ENCODE assay signal across 8 cellular contexts in the genomic region with DNA sequence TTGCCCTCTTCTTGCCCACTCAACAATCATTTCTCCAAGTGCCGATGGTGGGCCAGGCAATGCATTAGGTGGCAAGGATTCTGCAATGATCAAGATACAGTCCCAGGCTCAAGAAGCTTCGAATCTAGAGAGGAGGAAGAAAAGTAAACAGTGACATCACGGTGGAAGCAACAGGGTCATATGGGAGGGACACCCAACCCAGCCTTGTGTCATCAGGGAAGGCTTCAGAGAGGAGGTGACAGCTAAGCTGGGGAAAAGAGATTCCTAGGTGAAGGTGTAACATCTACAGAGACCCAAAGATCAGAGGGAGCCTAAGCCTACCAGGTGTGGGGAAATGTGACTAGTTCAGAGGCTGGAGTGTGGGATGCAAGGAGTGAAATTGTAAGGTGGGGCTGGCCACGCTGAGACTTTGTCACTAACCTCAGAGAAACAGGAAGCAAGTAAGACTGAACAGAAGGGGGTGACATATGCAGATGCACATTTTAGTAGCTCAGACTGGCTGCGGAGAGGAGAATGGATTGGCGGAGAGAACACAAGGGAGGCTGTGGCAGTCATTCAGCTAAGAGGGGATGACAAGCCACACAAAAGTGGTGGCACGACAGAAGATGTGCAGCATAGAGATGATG.
DNase-seq lines count a peak whose midpoint lies in the region; ATAC-seq and TF ChIP-seq lines count a peak whose summit lies in the region.

No MANE protein-coding gene starts in this region.

- peak overlapping the region; percentile 23 for H3K4me3 ChIP-seq in effector memory CD4-positive, alpha-beta T cell (ENCODE audit: insufficient read depth, low read depth, low read length, poor library complexity, severe bottlenecking)
- H3K4me3 ChIP-seq in thoracic aorta, result no peak overlapping the region

- peak; percentile 49 for ATAC-seq in GM18508 (IDR thresholded peaks at IDR 0.05; ENCODE audit: insufficient read depth, unreplicated experiment)
- ATAC-seq in HG02840 (IDR thresholded peaks at IDR 0.05; ENCODE audit: low FRiP score, unreplicated experiment), result peak; percentile 62
- ATAC-seq in thoracic aorta (ENCODE audit: insufficient number of reproducible peaks, low FRiP score, low read depth), result no peak

- no peak for TF ChIP-seq CTCF in thoracic aorta (IDR thresholded peaks at IDR 0.05)

- DNase-seq in T-helper 2 cell (peak in 4 of 5 experiments; percentile 49 to 91 (median 68)), thoracic aorta (ENCODE audit: low spot score) (no peak), kidney tubule cell (ENCODE audit: low spot score) (no peak), HuH-7.5 (ENCODE audit: low spot score) (no peak), AG08395 (ENCODE audit: low spot score) (no peak)
- DNase-seq in effector memory CD4-positive, alpha-beta T cell, result peak; percentile 47 to 73 (median 57)

- H3K27me3 ChIP-seq in effector memory CD4-positive, alpha-beta T cell (replicated peaks; ENCODE audit: control insufficient read depth, insufficient read depth, low read length, poor library complexity, severe bottlenecking), result no peaks in the 10 kb centered on the region
- H3K27me3 ChIP-seq in thoracic aorta (replicated peaks; ENCODE audit: insufficient read depth), result no peaks in the 10 kb centered on the region

- H3K9me3 ChIP-seq in effector memory CD4-positive, alpha-beta T cell (ENCODE audit: control insufficient read depth, low read length), result no peaks in the 10 kb centered on the region
- no peaks in the 10 kb centered on the region for H3K9me3 ChIP-seq in thoracic aorta

- H3K36me3 ChIP-seq in effector memory CD4-positive, alpha-beta T cell (ENCODE audit: control insufficient read depth, insufficient read depth, low read length), result peaks cover 18% of the 10 kb centered on the region
- H3K36me3 ChIP-seq in thoracic aorta, result no peaks in the 10 kb centered on the region

- peaks cover 91% of the 10 kb centered on the region for H3K4me1 ChIP-seq in effector memory CD4-positive, alpha-beta T cell (ENCODE audit: control insufficient read depth, insufficient read depth, low read length, poor library complexity, severe bottlenecking)
- H3K4me1 ChIP-seq in thoracic aorta (ENCODE audit: control insufficient read depth in 1 of 2, low read depth in 2 of 2), result peaks cover 53 to 73% of the 10 kb centered on the region in 2 donors

- H3K27ac ChIP-seq in effector memory CD4-positive, alpha-beta T cell (ENCODE audit: insufficient read depth, low read length, poor library complexity, severe bottlenecking), result peak overlapping the region; percentile 83
- peak overlapping the region; percentile 32 to 68 for H3K27ac ChIP-seq in thoracic aorta

Comparison
In these comparisons a context has a peak if more than half of its experiments do, and no peak if none do; other contexts are left out.
1. DNase-seq: peak in T-helper 2 cell (4 of 5) and effector memory CD4-positive, alpha-beta T cell (3 of 3); none in thoracic aorta (single experiment), kidney tubule cell (single experiment), HuH-7.5 (single experiment) and AG08395 (single experiment).